ENCODE assay signal across 23 cellular contexts in genomic region chr10:11433657-11434056, GRCh38.
"Had no signal": no experiment of that assay in that cellular context is flagged by ENCODE, and none has a peak within 500 bp of the region (broad histone marks: within the 10 kb centered on the region; RNA-seq: fewer than 3 reads in every experiment).

No MANE protein-coding gene starts in this region.

- H3K36me3 ChIP-seq: adrenal gland, Peyer's patch, SJSA1 had no signal

- H3K4me3 Mint-ChIP-seq: activated CD8-positive, alpha-beta T cell treated with anti-CD3 and anti-CD28 coated beads, Interleukin-2, amount 10 ng/mL, durations not matched to agents 7 days and 5 days; activated naive CD8-positive, alpha-beta T cell treated with anti-CD3 and anti-CD28 coated beads, Interleukin-2, amount 10 ng/mL, durations not matched to agents 7 days and 5 days; T-helper 2 cell treated with Interferon-gamma antibody and Interleukin-4, amounts not matched to agents 5 μg/mL and 100 μg/mL, for 36 hours; WTC11 had no signal

- H3K4me1 ChIP-seq: adrenal gland, Peyer's patch, SJSA1 had no signal

- H3K27ac Mint-ChIP-seq: activated CD8-positive, alpha-beta T cell treated with anti-CD3 and anti-CD28 coated beads, Interleukin-2, amount 10 ng/mL, durations not matched to agents 7 days and 5 days; activated naive CD8-positive, alpha-beta T cell treated with anti-CD3 and anti-CD28 coated beads, Interleukin-2, amount 10 ng/mL, durations not matched to agents 7 days and 5 days; T-helper 2 cell treated with Interferon-gamma antibody and Interleukin-4, amounts not matched to agents 5 μg/mL and 100 μg/mL, for 36 hours; WTC11 had no signal

- H3K27ac ChIP-seq: adrenal gland, Peyer's patch, RWPE1, SJSA1 had no signal

- H3K36me3 Mint-ChIP-seq: activated naive CD8-positive, alpha-beta T cell treated with anti-CD3 and anti-CD28 coated beads, Interleukin-2, amount 10 ng/mL, durations not matched to agents 7 days and 5 days had no signal

- H3K9me3 Mint-ChIP-seq: T-helper 2 cell treated with Interferon-gamma antibody and Interleukin-4, amounts not matched to agents 5 μg/mL and 100 μg/mL, for 36 hours had no signal

- H3K4me1 Mint-ChIP-seq: activated naive CD8-positive, alpha-beta T cell treated with anti-CD3 and anti-CD28 coated beads, Interleukin-2, amount 10 ng/mL, durations not matched to agents 7 days and 5 days had no signal

- H3K27me3 ChIP-seq: adrenal gland, Peyer's patch, SJSA1 had no signal

- H3K9me3 ChIP-seq: adrenal gland, Peyer's patch, SJSA1 had no signal

- ATAC-seq: activated CD8-positive, alpha-beta T cell treated with anti-CD3 and anti-CD28 coated beads, Interleukin-2, amount 10 ng/mL, durations not matched to agents 7 days and 5 days; SK-N-SH treated with all-trans-retinoic acid at 6 μM for 48 hours had no signal

- DNase-seq: activated CD4-positive, alpha-beta T cell treated with anti-CD3 and anti-CD28 coated beads for 48 hours; activated CD4-positive, alpha-beta T cell treated with anti-CD3 and anti-CD28 coated beads, Interleukin-2, amount 50 U/mL, for 4 hours; activated CD4-positive, CD25-positive, alpha-beta regulatory T cell treated with anti-CD3 and anti-CD28 coated beads, Interleukin-2, amount 50 U/mL, for 72 hours; activated CD8-positive, alpha-beta T cell treated with anti-CD3 and anti-CD28 coated beads, Interleukin-2, amount 10 ng/mL, durations not matched to agents 7 days and 5 days; activated naive CD4-positive, alpha-beta T cell treated with anti-CD3 and anti-CD28 coated beads, Interleukin-2, amount 50 U/mL, for 16 hours; activated naive CD8-positive, alpha-beta T cell treated with anti-CD3 and anti-CD28 coated beads, Interleukin-2, amount 10 ng/mL, durations not matched to agents 7 days and 5 days; anterior cingulate cortex; caudate nucleus; NCI-H1105 treated with DMSO at 0.1 percent for 48 hours; NCI-H1436 treated with DMSO at 0.1 percent for 48 hours; NCI-H187 treated with DMSO at 0.1 percent for 48 hours; NCI-H2171 treated with DMSO at 0.1 percent for 48 hours; NCI-H226; NCI-H774; Peyer's patch; Right ventricle myocardium superior; SW 1271 had no signal

- H3K4me3 ChIP-seq: adrenal gland, Peyer's patch, SJSA1 had no signal
